In genomic region chr2:149008381-149008780, GRCh38 we compare ENCODE assay signal across 24 cellular contexts. TPM values are rescaled to one million over a fixed set of nuclear protein-coding genes. Genes with fewer than 3 reads are reported as not detected.
DNase-seq lines count a peak whose midpoint lies in the region; ATAC-seq and TF ChIP-seq lines count a peak whose summit lies in the region.
"Had no signal": no experiment of that assay in that cellular context is flagged by ENCODE, and none has a peak within 500 bp of the region (broad histone marks: within the 10 kb centered on the region; RNA-seq: fewer than 3 reads in every experiment).

No MANE protein-coding gene starts in this region.

- no peak overlapping the region for H2AFZ ChIP-seq in GM23248

- no peak for ATAC-seq in GM19351 (IDR thresholded peaks at IDR 0.05; ENCODE audit: unreplicated experiment)

- no peak for TF ChIP-seq CTCF in GM13976 (IDR thresholded peaks at IDR 0.05; ENCODE audit: borderline replicate concordance, control extremely low read depth, extremely low read depth, insufficient read depth, missing control alignments)

- whole genome bisulfite sequencing in GM23248 (ENCODE audit: low coverage in 1 of 2, low lambda C conversion rate in 2 of 2, missing lambda C conversion rate in 2 of 2), 2 experiments, result 74 to 76% methylated on average over 7 of the region's 7 CpGs

- no peaks in the 10 kb centered on the region for H3K36me3 ChIP-seq in GM23248 (ENCODE audit: low read depth)
- H3K36me3 ChIP-seq: BE2C had no signal

- H3K27ac ChIP-seq in GM23248, result no peak overlapping the region
- H3K27ac ChIP-seq: BLaER1 had no signal

- no peaks in the 10 kb centered on the region for H4K20me1 ChIP-seq in GM23248 (ENCODE audit: insufficient read depth)
- H4K20me1 ChIP-seq: BLaER1 had no signal

- no peak overlapping the region for H3K4me3 ChIP-seq in GM23248
- H3K4me3 ChIP-seq: BLaER1 had no signal

- H3K9me3 ChIP-seq in GM23248 (ENCODE audit: low read depth), result no peaks in the 10 kb centered on the region
- H3K9me3 ChIP-seq: BE2C, BLaER1 had no signal

- peak; percentile 56 for DNase-seq in G401 (ENCODE audit: low spot score)
- peak; percentile 9 for DNase-seq in GM13976 (ENCODE audit: low spot score)
- peak; percentile 36 for DNase-seq in cerebellar cortex (ENCODE audit: low spot score)
- no peak for DNase-seq in NCI-H2171 treated with DMSO at 0.1 percent for 48 hours (lab: John Stamatoyannopoulos, UW)
- no peak for DNase-seq in GM23248
- DNase-seq: 8988T; ACHN; BE2C; C1 segment of cervical spinal cord; CD4-positive, alpha-beta memory T cell; CD4-positive, CD25-positive, alpha-beta regulatory T cell; CD8-positive, alpha-beta memory T cell; COR-L47; DMS 273 treated with DMSO at 0.1 percent for 48 hours; DMS153; DMS53; DMS79; DND-41; EL; GF-D8 had no signal

- in situ Hi-C loops in G401 (cut with HindIII; ENCODE audit: low sequenced_read_pairs) (no loop called here), GM13976 (cut with MboI; ENCODE audit: low sequenced_read_pairs, unreplicated experiment) (no loop called here), GM23248 (cut with MboI) (no loop called here)

- no peaks in the 10 kb centered on the region for H3K9me2 ChIP-seq in GM23248 (ENCODE audit: insufficient read depth)

- no peaks in the 10 kb centered on the region for H3K79me2 ChIP-seq in GM23248 (ENCODE audit: insufficient read depth)

- peaks cover 4% of the 10 kb centered on the region; the same call in 1 of the 2 replicates for H3F3A ChIP-seq in GM23248 (ENCODE audit: insufficient read depth)

- H3K4me1 ChIP-seq in GM23248 (ENCODE audit: insufficient read depth), result peaks cover 12% of the 10 kb centered on the region; the same call in 1 of the 2 replicates
- H3K4me1 ChIP-seq: BE2C, BLaER1 had no signal

- H3K4me2 ChIP-seq in GM23248 (ENCODE audit: unreplicated experiment), result no peak overlapping the region
- H3K4me2 ChIP-seq: BLaER1 had no signal

- H3K27me3 ChIP-seq in GM23248 (replicated peaks; ENCODE audit: insufficient read depth), result no peaks in the 10 kb centered on the region; the same call in 1 of the 2 replicates
- H3K27me3 ChIP-seq: BE2C, BLaER1 had no signal

- no peak overlapping the region for H3K9ac ChIP-seq in GM23248
- H3K9ac ChIP-seq: BLaER1 had no signal

RNA-seq across cellular contexts. Expression of gene LYPD6B, which starts 30.1 kb away (rescaled TPM):
- total RNA-seq in G401 (2014; rRNA removed; shearing (Covaris generic)), result 21.3 and 28.7 TPM in 2 replicates
- total RNA-seq in GM23248 (2014; rRNA removed; shearing (Covaris generic)), result 3.9 and 6.8 TPM in 2 replicates
- 11.4 and 11.5 TPM in 2 replicates for polyA plus RNA-seq in GM23248 (2016; fragmentation: Nextera tagmentation; extraction: Ambion mirVana)
- total RNA-seq: A673; CD4-positive, alpha-beta memory T cell; CD4-positive, CD25-positive, alpha-beta regulatory T cell; CD8-positive, alpha-beta memory T cell had no signal
- polyA plus RNA-seq: CD14-positive monocyte; CD4-positive, alpha-beta memory T cell; CD4-positive, CD25-positive, alpha-beta regulatory T cell; CD8-positive, alpha-beta memory T cell had no signal

Comparison
In these comparisons a context has a peak if more than half of its experiments do, and no peak if none do; other contexts are left out.
1. DNase-seq: peak in G401 (single experiment), GM13976 (single experiment) and cerebellar cortex (single experiment); none in NCI-H2171 treated with DMSO at 0.1 percent for 48 hours (single experiment) and GM23248 (single experiment).